In the genomic region with DNA sequence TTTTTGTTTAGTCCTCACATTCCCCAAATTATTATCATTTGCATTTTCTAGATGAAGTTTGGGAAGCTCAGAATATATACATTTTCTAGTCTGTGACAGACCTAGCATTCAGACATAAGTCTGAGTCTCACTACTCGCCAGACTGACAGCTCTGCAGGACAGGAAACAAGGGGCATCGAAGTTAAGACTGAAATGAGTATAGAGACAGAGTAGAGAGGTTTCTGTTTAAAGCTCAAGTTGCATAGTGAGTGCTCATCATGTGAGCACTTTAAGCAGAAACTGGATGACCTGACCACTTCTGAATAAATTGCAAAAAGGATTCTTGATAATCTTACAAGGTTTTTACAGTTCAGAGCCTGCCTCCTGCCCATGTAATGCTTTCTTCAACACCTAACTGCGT, we compare ENCODE assay signal across 8 cellular contexts. TPM values are rescaled to one million over a fixed set of nuclear protein-coding genes. Genes with fewer than 3 reads are reported as not detected.
A peak's percentile ranks its signal among the peaks of the same experiment; 100 is the strongest.
DNase-seq lines count a peak whose midpoint lies in the region; ATAC-seq, FAIRE-seq and TF ChIP-seq lines count a peak whose summit lies in the region.

No MANE protein-coding gene starts in this region.

- H3K27me3 ChIP-seq in bronchial epithelial cell (ENCODE audit: control insufficient read depth, insufficient read depth, low read length) (no peaks in the 10 kb centered on the region), muscle layer of colon (ENCODE audit: control insufficient read depth in 1 of 2, insufficient read depth in 2 of 2, low read length in 2 of 2) (no peaks in the 10 kb centered on the region)

- no peak for FAIRE-seq in GM12891 (lab: Jason Lieb, UNC)
- FAIRE-seq in bronchial epithelial cell (lab: Jason Lieb, UNC) = no peak

- peak overlapping the region; percentile 85 for H3K4me3 ChIP-seq in bronchial epithelial cell (ENCODE audit: low read depth, low read length)
- peak overlapping the region; percentile 89 to 95 for H3K4me3 ChIP-seq in muscle layer of colon (ENCODE audit: low read depth in 1 of 2, low read length in 2 of 2)

- H3K9me3 ChIP-seq in muscle layer of colon (ENCODE audit: low read length) = no peaks in the 10 kb centered on the region

- peak; percentile 58 for ATAC-seq in GM21723 (IDR thresholded peaks at IDR 0.05; ENCODE audit: unreplicated experiment)

- DNase-seq in GM12891 (ENCODE audit: insufficient read length, low spot score) (peak; percentile 15), M059J (ENCODE audit: low read depth) (peak; percentile 30), bronchial epithelial cell (ENCODE audit: low read depth) (no peak), hypothalamus (lab: John Stamatoyannopoulos, UW) (no peak), T1000 (lab: John Stamatoyannopoulos, UW) (no peak)
- no peak for DNase-seq in stimulated activated CD4-positive, alpha-beta T cell treated with anti-CD3 and anti-CD28 coated beads, Interleukin-2, amount 100 ng/mL, for 24 hours

- TF ChIP-seq POLR2A in GM12891 (IDR thresholded peaks at IDR 0.05; ENCODE audit: low read depth, low read length) = no peak

- TF ChIP-seq CTCF in bronchial epithelial cell (IDR thresholded peaks at IDR 0.05; ENCODE audit: insufficient read depth, low read length, severe bottlenecking) = no peak

- H3K27ac ChIP-seq in muscle layer of colon (ENCODE audit: low read depth, low read length) = peak overlapping the region; percentile 100

- H3K36me3 ChIP-seq in bronchial epithelial cell (ENCODE audit: control insufficient read depth, insufficient read depth, low read length) (no peaks in the 10 kb centered on the region), muscle layer of colon (ENCODE audit: insufficient read depth, low read length) (no peaks in the 10 kb centered on the region)

- peak overlapping the region; percentile 98 for H3K9ac ChIP-seq in muscle layer of colon (ENCODE audit: low read length)

- peaks cover 21% of the 10 kb centered on the region for H3K4me1 ChIP-seq in muscle layer of colon (ENCODE audit: insufficient read depth, low read length)

TF ChIP-seq in GM12891, 5 proteins besides CTCF, POLR2A, EP300 and RAD21:
- TF ChIP-seq POU2F2 (IDR thresholded peaks at IDR 0.05; ENCODE audit: low read depth, low read length) (no peak), SPI1 (IDR thresholded peaks at IDR 0.05; ENCODE audit: low read depth, low read length) (no peak), TAF1 (IDR thresholded peaks at IDR 0.05; ENCODE audit: low read depth, low read length) (no peak), PAX5 (IDR thresholded peaks at IDR 0.05; ENCODE audit: insufficient read depth, low read length, severe bottlenecking) (no peak), POLR2AphosphoS5 (IDR thresholded peaks at IDR 0.05; ENCODE audit: low read depth, low read length) (no peak)

RNA-seq across cellular contexts. Expression of gene HADHB, which starts 1.1 kb away (rescaled TPM):
- polyA plus RNA-seq in GM12891 (2012; ENCODE audit: low read depth, missing spikeins) = 51.0 TPM
- 55.6 and 83.1 TPM in 2 replicates for total RNA-seq in M059J (2014; rRNA removed; shearing (Covaris generic))
- 105 and 135 TPM in 2 replicates for total RNA-seq in bronchial epithelial cell

RNA-seq across cellular contexts. Expression of gene HADHA, which starts 1.4 kb away (rescaled TPM):
- 90.1 TPM for polyA plus RNA-seq in GM12891 (2012; ENCODE audit: low read depth, missing spikeins)
- total RNA-seq in M059J (2014; rRNA removed; shearing (Covaris generic)) = 81.8 and 98.4 TPM in 2 replicates
- 140 and 155 TPM in 2 replicates for total RNA-seq in bronchial epithelial cell

Comparison
In these comparisons a context has a peak if more than half of its experiments do, and no peak if none do; other contexts are left out.
1. DNase-seq: peak in GM12891 (single experiment) and M059J (single experiment); none in bronchial epithelial cell (single experiment), hypothalamus (0 of 51), T1000 (single experiment) and stimulated activated CD4-positive, alpha-beta T cell treated with anti-CD3 and anti-CD28 coated beads, Interleukin-2, amount 100 ng/mL, for 24 hours (0 of 2).